In genomic region chr10:102776779-102777417, GRCh38 we compare ENCODE assay signal across 9 cellular contexts. TPM values are rescaled to one million over a fixed set of nuclear protein-coding genes. Genes with fewer than 3 reads are reported as not detected.
DNase-seq lines count a peak whose midpoint lies in the region; ATAC-seq and TF ChIP-seq lines count a peak whose summit lies in the region.
"Had no signal": no experiment of that assay in that cellular context is flagged by ENCODE, and none has a peak within 500 bp of the region (broad histone marks: within the 10 kb centered on the region; RNA-seq: fewer than 3 reads in every experiment).

No MANE protein-coding gene starts in this region.

- no peaks in the 10 kb centered on the region for H3K27me3 ChIP-seq in adrenal gland

- ATAC-seq in left cardiac atrium: peak; percentile 78
- ATAC-seq in GM21786 (IDR thresholded peaks at IDR 0.05; ENCODE audit: unreplicated experiment): no peak

- H3K27ac ChIP-seq in adrenal gland: peak overlapping the region; percentile 89 to 96 (median 93)
- H3K27ac ChIP-seq: 22Rv1 had no signal

- H3K36me3 ChIP-seq in adrenal gland (replicated peaks in 1 of 2): no peaks in the 10 kb centered on the region

- H3K4me3 ChIP-seq in adrenal gland: peak overlapping the region in 1 of 4 donors; percentile 42

- H3K9me3 ChIP-seq in adrenal gland (replicated peaks in 1 of 3): no peaks in the 10 kb centered on the region

- 5 to 19% (median 9%) methylated on average over 8 to 9 of the region's 9 CpGs for WGBS in adrenal gland, 4 donors

- peak; percentile 54 to 91 for TF ChIP-seq POLR2A in adrenal gland (IDR thresholded peaks at IDR 0.05)

- DNase-seq in NCI-H2171 treated with DMSO at 0.1 percent for 48 hours (lab: John Stamatoyannopoulos, UW) (peak; percentile 45), NCI-H2171 (lab: John Stamatoyannopoulos, UW) (no peak), adrenal gland (peak; percentile 73 to 96 (median 93)), left cardiac atrium (peak; percentile 86), posterior vena cava (ENCODE audit: low spot score) (peak; percentile 91), SKM-1 treated with dmso at 0.1 percent for 144 hours (lab: John Stamatoyannopoulos, UW; ENCODE audit: unreplicated experiment) (no peak), NCI-H1694 treated with DMSO at 0.1 percent for 48 hours (lab: John Stamatoyannopoulos, UW) (no peak)

- intact Hi-C loops in adrenal gland (cut with DNase I) (no loop called here), left cardiac atrium (cut with DNase I) (no loop called here), posterior vena cava (cut with DNase I) (no loop called here)

- TF ChIP-seq CTCF in adrenal gland (IDR thresholded peaks at IDR 0.05): peak in 1 of 6 experiments; percentile 10

- H3K4me1 ChIP-seq in adrenal gland (replicated peaks in 1 of 2): peaks cover 87 to 99% of the 10 kb centered on the region in 2 donors

RNA-seq across cellular contexts. Expression of gene WBP1L, which starts 33.1 kb away (rescaled TPM):
- total RNA-seq in adrenal gland: 100 to 1,000 TPM in 7 of 8 donors, 10 to 100 TPM in 1; 77.4 to 231 (median 120) TPM
- 10 to 100 TPM; 38.5 to 48.5 (median 46.7) TPM for polyA plus RNA-seq in adrenal gland
- total RNA-seq in left cardiac atrium: 10 to 100 TPM; 30.6 to 41.1 TPM
- 10 to 100 TPM; 61.4 to 62.7 TPM for total RNA-seq in posterior vena cava

Comparison
In these comparisons a context has a peak if more than half of its experiments do, and no peak if none do; other contexts are left out.
1. DNase-seq: peak in NCI-H2171 treated with DMSO at 0.1 percent for 48 hours (single experiment), adrenal gland (7 of 7), left cardiac atrium (single experiment) and posterior vena cava (single experiment); none in NCI-H2171 (single experiment), SKM-1 treated with dmso at 0.1 percent for 144 hours (single experiment) and NCI-H1694 treated with DMSO at 0.1 percent for 48 hours (single experiment).